In genomic region chr10:61899663-61899996, GRCh38 we compare ENCODE assay signal across 8 cellular contexts. TPM values are rescaled to one million over a fixed set of nuclear protein-coding genes. Genes with fewer than 3 reads are reported as not detected.
DNase-seq lines count a peak whose midpoint lies in the region; ATAC-seq, FAIRE-seq and TF ChIP-seq lines count a peak whose summit lies in the region.

No MANE protein-coding gene starts in this region.

- ATAC-seq in HG03045 (IDR thresholded peaks at IDR 0.05; ENCODE audit: unreplicated experiment), result no peak

- peak overlapping the region in 1 of 2 donors; percentile 74 for H3K9ac ChIP-seq in kidney (ENCODE audit: low read length in 2 of 2)

- intact Hi-C loops in kidney (cut with DNase I), result no loop called here

- H3K27me3 Mint-ChIP-seq in T-helper 1 cell treated with Interleukin-12 subunit alpha and Interleukin-12 subunit beta and Interleukin-4 antibody, amounts not matched to agents 30 μg/mL and 1 μg/mL, for 36 hours (ENCODE audit: low read depth), result no peaks in the 10 kb centered on the region
- no peaks in the 10 kb centered on the region for H3K27me3 Mint-ChIP-seq in activated naive CD8-positive, alpha-beta T cell treated with anti-CD3 and anti-CD28 coated beads for 36 hours

- peaks cover 39% of the 10 kb centered on the region for H3K4me1 Mint-ChIP-seq in T-helper 1 cell treated with Interleukin-12 subunit alpha and Interleukin-12 subunit beta and Interleukin-4 antibody, amounts not matched to agents 30 μg/mL and 1 μg/mL, for 36 hours (ENCODE audit: low read depth)
- H3K4me1 Mint-ChIP-seq in activated naive CD8-positive, alpha-beta T cell treated with anti-CD3 and anti-CD28 coated beads for 36 hours, result peaks cover 36% of the 10 kb centered on the region

- no peaks in the 10 kb centered on the region for H3K9me3 ChIP-seq in kidney (ENCODE audit: control insufficient read depth in 1 of 2, low read length in 2 of 2)

- peaks cover 13 to 18% of the 10 kb centered on the region in 2 donors for H3K4me1 ChIP-seq in kidney (ENCODE audit: control insufficient read depth in 1 of 2, insufficient read depth in 1 of 2, low read depth in 1 of 2, low read length in 2 of 2)

- H3K36me3 Mint-ChIP-seq in T-helper 1 cell treated with Interleukin-12 subunit alpha and Interleukin-12 subunit beta and Interleukin-4 antibody, amounts not matched to agents 30 μg/mL and 1 μg/mL, for 36 hours (ENCODE audit: low read depth), result peaks cover 13% of the 10 kb centered on the region
- H3K36me3 Mint-ChIP-seq in activated naive CD8-positive, alpha-beta T cell treated with anti-CD3 and anti-CD28 coated beads for 36 hours, result peaks cover 14% of the 10 kb centered on the region

- H3K4me3 Mint-ChIP-seq in T-helper 1 cell treated with Interleukin-12 subunit alpha and Interleukin-12 subunit beta and Interleukin-4 antibody, amounts not matched to agents 30 μg/mL and 1 μg/mL, for 36 hours, result peak overlapping the region; percentile 99
- peak overlapping the region; percentile 95 for H3K4me3 Mint-ChIP-seq in activated naive CD8-positive, alpha-beta T cell treated with anti-CD3 and anti-CD28 coated beads for 36 hours

- no peak for FAIRE-seq in kidney (lab: Jason Lieb, UNC)

- no peaks in the 10 kb centered on the region for H3K36me3 ChIP-seq in kidney (ENCODE audit: control insufficient read depth in 1 of 2, insufficient read depth in 2 of 2, low read length in 2 of 2)

- H3K9me3 Mint-ChIP-seq in T-helper 1 cell treated with Interleukin-12 subunit alpha and Interleukin-12 subunit beta and Interleukin-4 antibody, amounts not matched to agents 30 μg/mL and 1 μg/mL, for 36 hours, result no peaks in the 10 kb centered on the region
- no peaks in the 10 kb centered on the region for H3K9me3 Mint-ChIP-seq in activated naive CD8-positive, alpha-beta T cell treated with anti-CD3 and anti-CD28 coated beads for 36 hours

- H3K4me3 ChIP-seq in kidney (ENCODE audit: low read length in 2 of 2), result peak overlapping the region; percentile 46 to 95

- TF ChIP-seq CTCF in kidney (IDR thresholded peaks at IDR 0.05; ENCODE audit: borderline replicate concordance, extremely low read depth, insufficient read depth), result no peak

- H3K27ac ChIP-seq in kidney (ENCODE audit: low read depth in 2 of 2, low read length in 2 of 2), result peak overlapping the region; percentile 47 to 82
- peak overlapping the region; percentile 44 for H3K27ac ChIP-seq in temporal lobe (ENCODE audit: low read depth, low read length)

- DNase-seq in T-helper 1 cell, result no peak
- no peak for DNase-seq in activated naive CD8-positive, alpha-beta T cell treated with anti-CD3 and anti-CD28 coated beads for 36 hours
- no peak for DNase-seq in kidney
- no peak for DNase-seq in NCI-H446 treated with DMSO at 0.1 percent for 48 hours (lab: John Stamatoyannopoulos, UW)
- DNase-seq in ureter (ENCODE audit: low spot score), result no peak

- peak overlapping the region; percentile 99 for H3K27ac Mint-ChIP-seq in T-helper 1 cell treated with Interleukin-12 subunit alpha and Interleukin-12 subunit beta and Interleukin-4 antibody, amounts not matched to agents 30 μg/mL and 1 μg/mL, for 36 hours
- peak overlapping the region; percentile 99 for H3K27ac Mint-ChIP-seq in activated naive CD8-positive, alpha-beta T cell treated with anti-CD3 and anti-CD28 coated beads for 36 hours

RNA-seq across cellular contexts. Expression of gene ARID5B, which starts 1.9 kb away (rescaled TPM):
- 10 to 100 TPM; 16.5 to 17.1 TPM for total RNA-seq in activated naive CD8-positive, alpha-beta T cell treated with anti-CD3 and anti-CD28 coated beads for 36 hours
- total RNA-seq in kidney, result 77.9 TPM
- 8.6 TPM for polyA plus RNA-seq in kidney (ENCODE audit: insufficient read depth, low read depth, low replicate concordance)
- total RNA-seq in temporal lobe, result 11.1 TPM
- 63.7 TPM for total RNA-seq in ureter
